19 cellular contexts compared by ENCODE assay signal in genomic region chr10:118912961-118913360, GRCh38.
"Had no signal": no experiment of that assay in that cellular context is flagged by ENCODE, and none has a peak within 500 bp of the region (broad histone marks: within the 10 kb centered on the region; RNA-seq: fewer than 3 reads in every experiment).

No MANE protein-coding gene starts in this region.

- H3K4me1 ChIP-seq: spleen, tibial nerve had no signal

- H3K4me3 ChIP-seq: spleen, tibial nerve had no signal

- H3K9me3 ChIP-seq: neutrophil, spleen, tibial nerve had no signal

- H3K4me1 Mint-ChIP-seq: activated CD4-positive, alpha-beta T cell treated with anti-CD3 and anti-CD28 coated beads, Interleukin-2, amount 10 ng/mL, durations not matched to agents 7 days and 5 days; activated naive CD4-positive, alpha-beta T cell treated with anti-CD3 and anti-CD28 coated beads, Interleukin-2, amount 50 U/mL, for 24 hours; naive thymus-derived CD4-positive, alpha-beta T cell; stimulated activated naive B cell treated with anti-CD40 and anti-IgM and Interleukin-4, amounts not matched to agents 10 μg/mL and 1 μg/mL and 100 μg/mL, for 72 hours had no signal

- H3K27ac Mint-ChIP-seq: activated CD4-positive, alpha-beta T cell treated with anti-CD3 and anti-CD28 coated beads, Interleukin-2, amount 10 ng/mL, durations not matched to agents 7 days and 5 days; activated naive CD4-positive, alpha-beta T cell treated with anti-CD3 and anti-CD28 coated beads, Interleukin-2, amount 50 U/mL, for 24 hours; endodermal cell; naive thymus-derived CD4-positive, alpha-beta T cell; progenitor cell of endocrine pancreas; stimulated activated naive B cell treated with anti-CD40 and anti-IgM and Interleukin-4, amounts not matched to agents 10 μg/mL and 1 μg/mL and 100 μg/mL, for 72 hours had no signal

- H3K4me3 Mint-ChIP-seq: activated CD4-positive, alpha-beta T cell treated with anti-CD3 and anti-CD28 coated beads, Interleukin-2, amount 10 ng/mL, durations not matched to agents 7 days and 5 days; activated naive CD4-positive, alpha-beta T cell treated with anti-CD3 and anti-CD28 coated beads, Interleukin-2, amount 50 U/mL, for 24 hours; endodermal cell; naive thymus-derived CD4-positive, alpha-beta T cell; stimulated activated naive B cell treated with anti-CD40 and anti-IgM and Interleukin-4, amounts not matched to agents 10 μg/mL and 1 μg/mL and 100 μg/mL, for 72 hours had no signal

- H3K36me3 Mint-ChIP-seq: activated naive CD4-positive, alpha-beta T cell treated with anti-CD3 and anti-CD28 coated beads, Interleukin-2, amount 50 U/mL, for 24 hours; naive thymus-derived CD4-positive, alpha-beta T cell; stimulated activated naive B cell treated with anti-CD40 and anti-IgM and Interleukin-4, amounts not matched to agents 10 μg/mL and 1 μg/mL and 100 μg/mL, for 72 hours had no signal

- DNase-seq: activated CD4-positive, alpha-beta T cell treated with anti-CD3 and anti-CD28 coated beads, Interleukin-2, amount 10 ng/mL, durations not matched to agents 7 days and 5 days; activated CD4-positive, CD25-positive, alpha-beta regulatory T cell; amygdala; brain microvascular endothelial cell; endodermal cell; erythroblast; foreskin fibroblast; head of caudate nucleus; midbrain; naive thymus-derived CD4-positive, alpha-beta T cell; spleen; stimulated activated CD4-positive, alpha-beta T cell treated with anti-CD3 and anti-CD28 coated beads, Interleukin-2, amount 100 ng/mL, for 24 hours; stimulated activated naive B cell treated with anti-CD40 and anti-IgM and Interleukin-4, amounts not matched to agents 10 μg/mL and 1 μg/mL and 100 μg/mL, for 72 hours; T-helper 2 cell had no signal

- H3K27me3 ChIP-seq: brain microvascular endothelial cell, spleen, tibial nerve had no signal

- ATAC-seq: naive thymus-derived CD4-positive, alpha-beta T cell; sciatic nerve; stimulated activated naive B cell treated with anti-CD40 and anti-IgM and Interleukin-4, amounts not matched to agents 10 μg/mL and 1 μg/mL and 100 μg/mL, for 72 hours had no signal

- H3K9me3 Mint-ChIP-seq: activated CD4-positive, alpha-beta T cell treated with anti-CD3 and anti-CD28 coated beads, Interleukin-2, amount 10 ng/mL, durations not matched to agents 7 days and 5 days; activated naive CD4-positive, alpha-beta T cell treated with anti-CD3 and anti-CD28 coated beads, Interleukin-2, amount 50 U/mL, for 24 hours; endodermal cell; naive thymus-derived CD4-positive, alpha-beta T cell; stimulated activated naive B cell treated with anti-CD40 and anti-IgM and Interleukin-4, amounts not matched to agents 10 μg/mL and 1 μg/mL and 100 μg/mL, for 72 hours had no signal

- H3K36me3 ChIP-seq: brain microvascular endothelial cell, neutrophil, spleen, tibial nerve had no signal

- H3K27ac ChIP-seq: brain microvascular endothelial cell, neutrophil, spleen, tibial nerve had no signal
